In genomic region chrX:41087219-41087618, GRCh38 we compare ENCODE assay signal across 8 cellular contexts. TPM values are rescaled to one million over a fixed set of nuclear protein-coding genes. Genes with fewer than 3 reads are reported as not detected.
DNase-seq lines count a peak whose midpoint lies in the region; ATAC-seq and TF ChIP-seq lines count a peak whose summit lies in the region.

No MANE protein-coding gene starts in this region.

- H3K4me1 Mint-ChIP-seq in naive thymus-derived CD8-positive, alpha-beta T cell = peaks cover 6 to 56% (median 32%) of the 10 kb centered on the region in 4 donors

- peak overlapping the region; percentile 82 to 96 (median 92) for H3K4me3 Mint-ChIP-seq in naive thymus-derived CD8-positive, alpha-beta T cell

- H3K27ac ChIP-seq in KMS-11 = peak overlapping the region; percentile 100

- H3K27me3 Mint-ChIP-seq in naive thymus-derived CD8-positive, alpha-beta T cell = no peaks in the 10 kb centered on the region

- CTCF ChIA-PET in BJ (lab: Yijun Ruan, JAX) = no interaction called here

- H3K9ac ChIP-seq in KMS-11 = peak overlapping the region; percentile 99

- TF ChIP-seq CTCF in BJ (IDR thresholded peaks at IDR 0.05; ENCODE audit: insufficient read depth, low read depth, low read length) (no peak), KMS-11 (conservative IDR thresholded peaks at IDR 0.05; ENCODE audit: low read depth, low read length) (no peak)

- H2AFZ ChIP-seq in KMS-11 (ENCODE audit: low read depth) = no peak overlapping the region

- peak overlapping the region; percentile 90 for H3K4me3 ChIP-seq in BJ (ENCODE audit: low read depth, low read length)
- H3K4me3 ChIP-seq in KMS-11 (IDR thresholded peaks at IDR 0.05; ENCODE audit: insufficient read depth, low read depth, low read length) = no peak overlapping the region

- H3K27ac Mint-ChIP-seq in naive thymus-derived CD8-positive, alpha-beta T cell = peak overlapping the region; percentile 81 to 100 (median 88)

- H3K36me3 Mint-ChIP-seq in naive thymus-derived CD8-positive, alpha-beta T cell = peaks cover 0 to 19% (median 0%) of the 10 kb centered on the region in 3 donors

- H3K4me2 ChIP-seq in KMS-11 = peak overlapping the region; percentile 58

- 0 out of 2 replicates have a peak, but pooled peaks cover 11% of the 10 kb centered on the region for H4K20me1 ChIP-seq in KMS-11 (ENCODE audit: insufficient read depth)

- H3K79me2 ChIP-seq in KMS-11 (ENCODE audit: insufficient read depth, low read depth) = peaks cover 62% of the 10 kb centered on the region

- ATAC-seq in naive thymus-derived CD8-positive, alpha-beta T cell = no peak
- ATAC-seq in HG03342 (IDR thresholded peaks at IDR 0.05; ENCODE audit: unreplicated experiment) (no peak), GM21723 (IDR thresholded peaks at IDR 0.05; ENCODE audit: unreplicated experiment) (no peak)

- H3K9me3 Mint-ChIP-seq in naive thymus-derived CD8-positive, alpha-beta T cell = peaks cover 0 to 1% (median 0%) of the 10 kb centered on the region in 9 donors

- H3K4me1 ChIP-seq in KMS-11 (ENCODE audit: low read depth, poor library complexity, severe bottlenecking) = peaks cover 47% of the 10 kb centered on the region

- no peaks in the 10 kb centered on the region for H3K36me3 ChIP-seq in BJ (ENCODE audit: control insufficient read depth, insufficient read depth, low read length)
- no peaks in the 10 kb centered on the region for H3K36me3 ChIP-seq in KMS-11 (ENCODE audit: insufficient read depth)

- H3K27me3 ChIP-seq in BJ (ENCODE audit: control insufficient read depth, insufficient read depth, low read length) (no peaks in the 10 kb centered on the region), KMS-11 (ENCODE audit: insufficient read depth, low read depth) (no peaks in the 10 kb centered on the region)

- POLR2A ChIA-PET in BJ (lab: Charles Lee) = no interaction called here
- POLR2A ChIA-PET in naive thymus-derived CD8-positive, alpha-beta T cell (lab: Charles Lee) = interaction anchor here (1.6 to 3.7 kb wide), 3 partner anchors 13 to 77 kb away, joined by 4 to 28 read pairs (median 4); no protein-coding TSS in a partner anchor

- DNase-seq in BJ (ENCODE audit: low read depth) (no peak), SW 1271 (lab: John Stamatoyannopoulos, UW) (no peak), amniotic stem cell (lab: John Stamatoyannopoulos, UW) (no peak)
- DNase-seq in central memory CD4-positive, alpha-beta T cell = peak; percentile 6
- DNase-seq in naive thymus-derived CD8-positive, alpha-beta T cell = no peak

RNA-seq across cellular contexts. Expression of gene USP9X, which starts 2.0 kb away (rescaled TPM):
- polyA plus RNA-seq in BJ (2011; rRNA removed) = 18.9 and 37.1 TPM in 2 replicates
- 108 and 139 TPM in 2 replicates for polyA minus RNA-seq in BJ (2011; rRNA and poly(A)+ RNA removed)
- 10 to 100 TPM; 68.7 to 75.4 TPM for total RNA-seq in naive thymus-derived CD8-positive, alpha-beta T cell
- polyA plus RNA-seq in naive thymus-derived CD8-positive, alpha-beta T cell = 10 to 100 TPM; 20.0 to 27.1 (median 23.9) TPM
